24 cellular contexts compared by ENCODE assay signal in genomic region chr21:37939251-37939650, GRCh38. TPM values are rescaled to one million over a fixed set of nuclear protein-coding genes. Genes with fewer than 3 reads are reported as not detected.
A peak's percentile ranks its signal among the peaks of the same experiment; 100 is the strongest.
DNase-seq lines count a peak whose midpoint lies in the region; ATAC-seq and TF ChIP-seq lines count a peak whose summit lies in the region.
"Had no signal": no experiment of that assay in that cellular context is flagged by ENCODE, and none has a peak within 500 bp of the region (broad histone marks: within the 10 kb centered on the region; RNA-seq: fewer than 3 reads in every experiment).

No MANE protein-coding gene starts in this region.

- H3K36me3 ChIP-seq in HEK293 (ENCODE audit: control insufficient read depth in 2 of 2, insufficient read depth in 1 of 2, low read length in 2 of 2) (no peaks in the 10 kb centered on the region), RWPE2 (ENCODE audit: low read depth) (no peaks in the 10 kb centered on the region), OCI-LY7 (ENCODE audit: insufficient read depth, low read length) (no peaks in the 10 kb centered on the region)
- H3K36me3 ChIP-seq: BLaER1 had no signal

- no peak overlapping the region for H2AFZ ChIP-seq in OCI-LY7 (ENCODE audit: low read length)
- H2AFZ ChIP-seq: GM23338 had no signal

- no peaks in the 10 kb centered on the region for H3K4me1 ChIP-seq in HEK293 (ENCODE audit: control insufficient read depth, insufficient read depth, low read length)
- H3K4me1 ChIP-seq in RWPE2 (ENCODE audit: insufficient read depth, poor library complexity, severe bottlenecking) = peaks cover 14% of the 10 kb centered on the region
- no peaks in the 10 kb centered on the region for H3K4me1 ChIP-seq in foreskin keratinocyte
- H3K4me1 ChIP-seq in OCI-LY7 (ENCODE audit: insufficient read depth, low read length, poor library complexity, severe bottlenecking) = no peaks in the 10 kb centered on the region
- H3K4me1 ChIP-seq: BLaER1 had no signal

- ATAC-seq in RWPE2 (ENCODE audit: low read depth) (peak; percentile 95), foreskin keratinocyte (peak; percentile 36), HG03108 (IDR thresholded peaks at IDR 0.05; ENCODE audit: unreplicated experiment) (no peak), omental fat pad (ENCODE audit: low FRiP score) (no peak)
- ATAC-seq: GM23338, Panc1 had no signal

- CTCF ChIA-PET in HEK293 (lab: Yijun Ruan, JAX) (no interaction called here), OCI-LY7 (lab: Charles Lee; ENCODE audit: unreplicated experiment) (no interaction called here)

- intact Hi-C loops in OCI-LY7 (cut with micrococcal nuclease; ENCODE audit: unreplicated experiment) = no loop called here

- no peak overlapping the region for H3K27ac ChIP-seq in HEK293 (ENCODE audit: extremely low read depth, low read depth, low read length)
- no peak overlapping the region for H3K27ac ChIP-seq in RWPE2 (ENCODE audit: poor library complexity, severe bottlenecking)
- H3K27ac ChIP-seq in foreskin keratinocyte = no peak overlapping the region
- H3K27ac ChIP-seq in OCI-LY7 (ENCODE audit: low read depth, low read length, poor library complexity, severe bottlenecking) = no peak overlapping the region
- H3K27ac ChIP-seq: BLaER1, KMS-11, SK-N-MC had no signal

- no peaks in the 10 kb centered on the region for H4K20me1 ChIP-seq in OCI-LY7 (ENCODE audit: insufficient read depth, low read length)
- H4K20me1 ChIP-seq: BLaER1 had no signal

- BruUV-seq in OCI-LY7 (replicated peaks; lab: Mats Ljungman, UMichigan) = no TSS peak

- H3K4me2 ChIP-seq in OCI-LY7 (ENCODE audit: low read length) = no peak overlapping the region
- H3K4me2 ChIP-seq: BLaER1, GM23338, KMS-11 had no signal

- H3K9me2 ChIP-seq in OCI-LY7 (ENCODE audit: insufficient read depth, low read length) = no peaks in the 10 kb centered on the region

- H3K27me3 ChIP-seq in RWPE2 (ENCODE audit: insufficient read depth, poor library complexity, severe bottlenecking) (no peaks in the 10 kb centered on the region), foreskin keratinocyte (peaks cover 20% of the 10 kb centered on the region)
- H3K27me3 ChIP-seq: BLaER1 had no signal

- TF ChIP-seq CTCF in HEK293 (tag by site-specific recombination; IDR thresholded peaks at IDR 0.05) (no peak), RWPE2 (IDR thresholded peaks at IDR 0.05; ENCODE audit: poor library complexity, severe bottlenecking) (no peak), foreskin keratinocyte (conservative IDR thresholded peaks at IDR 0.05) (no peak), OCI-LY7 (conservative IDR thresholded peaks at IDR 0.05; ENCODE audit: low read length) (no peak), omental fat pad (IDR thresholded peaks at IDR 0.05) (no peak)

- DNase-seq in M059J (ENCODE audit: low read depth) = peak; percentile 43
- DNase-seq in RWPE2 (ENCODE audit: low spot score) = no peak
- peak; percentile 34 to 69 for DNase-seq in foreskin keratinocyte
- DNase-seq in OCI-LY7 (ENCODE audit: low spot score) = no peak
- no peak for DNase-seq in activated CD8-positive, alpha-beta memory T cell treated with anti-CD3 and anti-CD28 coated beads for 24 hours
- DNase-seq in omental fat pad (ENCODE audit: low spot score) = no peak
- DNase-seq: CD4-positive, CD25-positive, alpha-beta regulatory T cell; H9; HFFc6; NCI-H1694; NCI-H2029 treated with DMSO at 0.1 percent for 48 hours; NCI-H345; NCI-H510A treated with DMSO at 0.1 percent for 48 hours; NCI-H748 treated with DMSO at 0.1 percent for 48 hours; NK-92 treated with Interleukin-12 subunit alpha and Interleukin-12 subunit beta, amount 100 ng/mL, for 24 hours; SIG-M5 had no signal

- H3K4me3 ChIP-seq in HEK293 (ENCODE audit: low read depth, low read length) (no peak overlapping the region), RWPE2 (ENCODE audit: severe bottlenecking) (no peak overlapping the region), OCI-LY7 (ENCODE audit: low read depth, low read length, poor library complexity, severe bottlenecking) (no peak overlapping the region)
- H3K4me3 ChIP-seq: BLaER1, GM23338, SK-N-MC had no signal

- no peaks in the 10 kb centered on the region for H3K79me2 ChIP-seq in OCI-LY7 (ENCODE audit: insufficient read depth, low read depth, low read length)

- H3K9me3 ChIP-seq in HEK293 (ENCODE audit: control insufficient read depth, insufficient read depth, low read depth, low read length) = no peaks in the 10 kb centered on the region
- no peaks in the 10 kb centered on the region for H3K9me3 ChIP-seq in RWPE2 (ENCODE audit: severe bottlenecking)
- H3K9me3 ChIP-seq in OCI-LY7 (ENCODE audit: low read length) = no peaks in the 10 kb centered on the region; the same call in 1 of the 2 replicates

- POLR2A ChIA-PET in HEK293 (lab: Yijun Ruan, JAX) = no interaction called here
- POLR2A ChIA-PET in OCI-LY7 (lab: Charles Lee) = interaction anchor here (0.5 kb wide), 1 partner anchor 9 kb away, joined by 3 read pairs; no protein-coding TSS in a partner anchor

TF ChIP-seq in HEK293, 187 proteins besides CTCF, POLR2A, EP300 and RAD21:
- TF ChIP-seq ZNF558 (tag by site-specific recombination; IDR thresholded peaks at IDR 0.05) (no peak), ZBTB17 (tag by site-specific recombination; IDR thresholded peaks at IDR 0.05) (no peak), ZNF596 (tag by site-specific recombination; IDR thresholded peaks at IDR 0.05) (no peak), KLF7 (tag by site-specific recombination; IDR thresholded peaks at IDR 0.05; ENCODE audit: borderline replicate concordance) (no peak), ZNF341 (tag by site-specific recombination; IDR thresholded peaks at IDR 0.05; ENCODE audit: low read depth) (peak; percentile 24; the same call in 1 of the 2 replicates), PRDM1 (tag by site-specific recombination; IDR thresholded peaks at IDR 0.05) (no peak), HOXD13 (CRISPR knock-in tag; IDR thresholded peaks at IDR 0.05; ENCODE audit: borderline replicate concordance) (no peak), ZBTB21 (tag by site-specific recombination; IDR thresholded peaks at IDR 0.05) (no peak)

RNA-seq across cellular contexts. Expression of gene KCNJ6, which starts 23.0 kb away (rescaled TPM):
- 0.12 and 0.15 TPM in 2 replicates for total RNA-seq in M059J (2014; rRNA removed; shearing (Covaris generic))
- total RNA-seq in foreskin keratinocyte (not detected in 2 replicates), OCI-LY7 (2022) (not detected in 2 replicates), omental fat pad (not detected)
- polyA plus RNA-seq in foreskin keratinocyte = not detected in 2 replicates
- not detected in 2 replicates for total RNA-seq in OCI-LY7 (2014; rRNA removed; shearing (Covaris generic))
- total RNA-seq: CD4-positive, CD25-positive, alpha-beta regulatory T cell; HFFc6 had no signal
- polyA plus RNA-seq: CD4-positive, CD25-positive, alpha-beta regulatory T cell; IgD-negative memory B cell had no signal

Comparison
In these comparisons a context has a peak if more than half of its experiments do, and no peak if none do; other contexts are left out.
1. DNase-seq: peak in M059J (single experiment) and foreskin keratinocyte (2 of 2); none in RWPE2 (single experiment), OCI-LY7 (single experiment), activated CD8-positive, alpha-beta memory T cell treated with anti-CD3 and anti-CD28 coated beads for 24 hours (single experiment) and omental fat pad (single experiment).
2. ATAC-seq: peak in RWPE2 (single experiment) and foreskin keratinocyte (single experiment); none in HG03108 (single experiment) and omental fat pad (single experiment).